14 cellular contexts compared by ENCODE assay signal in the genomic region with DNA sequence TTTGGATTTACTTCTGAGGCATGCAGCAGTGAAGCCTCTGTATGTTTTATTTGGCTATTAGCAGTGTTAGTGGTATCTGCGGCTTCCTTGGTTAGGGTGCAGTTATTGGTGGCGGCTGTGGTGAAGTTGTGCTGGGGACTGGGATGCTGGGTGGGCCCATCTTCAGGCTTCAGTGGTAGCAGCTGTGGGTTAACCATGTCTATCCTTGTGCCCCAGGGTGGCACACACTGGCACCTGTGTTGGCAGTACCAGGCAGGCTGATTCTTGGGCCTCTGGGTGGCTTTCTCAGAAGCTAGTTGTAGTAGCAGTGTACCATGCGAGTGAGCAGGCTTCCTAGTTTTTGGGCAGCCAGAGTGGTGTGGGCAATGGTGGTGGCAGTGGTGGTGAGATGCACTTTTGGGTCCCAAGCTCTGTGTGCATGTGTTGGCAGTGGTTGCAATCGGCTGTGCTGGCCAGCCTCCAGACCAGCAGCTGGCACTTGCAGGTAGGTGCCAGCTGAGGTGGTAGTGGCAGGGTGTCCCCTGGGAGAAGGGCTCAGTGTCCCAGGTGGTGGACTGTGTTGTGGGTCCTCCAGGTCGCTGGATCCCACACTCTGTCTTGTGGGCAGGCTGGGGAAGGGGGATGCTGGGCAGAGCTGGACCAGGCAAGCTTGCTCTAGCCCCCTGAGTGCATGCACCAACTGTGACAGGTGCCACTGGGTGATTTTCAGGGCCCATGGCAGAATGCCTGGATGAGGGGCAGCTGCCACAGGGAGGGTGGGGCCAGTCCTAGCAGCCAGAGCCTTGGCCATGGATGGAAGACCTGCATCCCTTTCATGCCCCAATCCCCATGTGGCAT. TPM values are rescaled to one million over a fixed set of nuclear protein-coding genes. Genes with fewer than 3 reads are reported as not detected.
DNase-seq lines count a peak whose midpoint lies in the region; TF ChIP-seq lines count a peak whose summit lies in the region.
"Had no signal": no experiment of that assay in that cellular context is flagged by ENCODE, and none has a peak within 500 bp of the region (broad histone marks: within the 10 kb centered on the region; RNA-seq: fewer than 3 reads in every experiment).

No MANE protein-coding gene starts in this region.

- H3K36me3 Mint-ChIP-seq in activated T-cell treated with anti-CD3 and anti-CD28 coated beads, Interleukin-2, amount 50 U/mL, for 24 hours (ENCODE audit: low read depth) = peaks cover 5% of the 10 kb centered on the region
- peaks cover 35% of the 10 kb centered on the region for H3K36me3 Mint-ChIP-seq in T-helper 2 cell treated with Interferon-gamma antibody and Interleukin-4, amounts not matched to agents 5 μg/mL and 100 μg/mL, for 36 hours (ENCODE audit: low read depth)

- no peak overlapping the region for H4K91ac ChIP-seq in trophoblast cell (ENCODE audit: low read depth, low read length)

- no peak overlapping the region for H3K23ac ChIP-seq in trophoblast cell (ENCODE audit: low read length)

- no peaks in the 10 kb centered on the region for H3K27me3 ChIP-seq in trophoblast cell (ENCODE audit: insufficient read depth, low read length)

- H2BK5ac ChIP-seq in trophoblast cell (ENCODE audit: low read depth, low read length, poor library complexity) = no peak overlapping the region

- no peak overlapping the region for H3K4me2 ChIP-seq in trophoblast cell (ENCODE audit: low read length)

- H3K4ac ChIP-seq in trophoblast cell (ENCODE audit: low read depth, low read length) = no peak overlapping the region

- no peak overlapping the region for H2AK5ac ChIP-seq in trophoblast cell (ENCODE audit: low read length)

- no peaks in the 10 kb centered on the region for H3K9me3 Mint-ChIP-seq in activated T-cell treated with anti-CD3 and anti-CD28 coated beads, Interleukin-2, amount 50 U/mL, for 24 hours
- no peaks in the 10 kb centered on the region for H3K9me3 Mint-ChIP-seq in T-helper 2 cell treated with Interferon-gamma antibody and Interleukin-4, amounts not matched to agents 5 μg/mL and 100 μg/mL, for 36 hours

- peak overlapping the region; percentile 89 for H3K27ac Mint-ChIP-seq in activated T-cell treated with anti-CD3 and anti-CD28 coated beads, Interleukin-2, amount 50 U/mL, for 24 hours
- H3K27ac Mint-ChIP-seq in T-helper 2 cell treated with Interferon-gamma antibody and Interleukin-4, amounts not matched to agents 5 μg/mL and 100 μg/mL, for 36 hours = peak overlapping the region; percentile 91

- H3K18ac ChIP-seq in trophoblast cell (ENCODE audit: low read length) = no peak overlapping the region

- H3K36me3 ChIP-seq in HEK293 (ENCODE audit: control insufficient read depth in 2 of 2, insufficient read depth in 1 of 2, low read length in 2 of 2) (no peaks in the 10 kb centered on the region), trophoblast cell (ENCODE audit: control insufficient read depth in 1 of 2, insufficient read depth in 2 of 2, low read length in 2 of 2) (no peaks in the 10 kb centered on the region)
- H3K36me3 ChIP-seq: tibial artery had no signal

- H3K4me3 ChIP-seq in HEK293 (ENCODE audit: low read depth, low read length) (no peak overlapping the region), trophoblast cell (ENCODE audit: low read depth, low read length) (peak overlapping the region; percentile 28)
- H3K4me3 ChIP-seq: GM23248, tibial artery had no signal

- H3K27ac ChIP-seq in HEK293 (ENCODE audit: extremely low read depth, low read depth, low read length) = no peak overlapping the region
- no peak overlapping the region for H3K27ac ChIP-seq in trophoblast cell (ENCODE audit: low read depth, low read length)
- H3K27ac ChIP-seq: GM23248, tibial artery had no signal

- CTCF ChIA-PET in HEK293 (lab: Yijun Ruan, JAX) = interaction anchor here (0.6 to 1.0 kb wide), 4 partner anchors 32 to 839 kb away, joined by 3 read pairs; no protein-coding TSS in a partner anchor

- H3K4me1 ChIP-seq in HEK293 (ENCODE audit: control insufficient read depth, insufficient read depth, low read length) (no peaks in the 10 kb centered on the region), trophoblast cell (ENCODE audit: control insufficient read depth in 1 of 2, insufficient read depth in 2 of 2, low read length in 2 of 2) (no peaks in the 10 kb centered on the region)
- H3K4me1 ChIP-seq: tibial artery had no signal

- H3K79me1 ChIP-seq in trophoblast cell (ENCODE audit: low read length) = no peaks in the 10 kb centered on the region

- no peak overlapping the region for H2BK12ac ChIP-seq in trophoblast cell (ENCODE audit: low read length)

- H3K4me3 Mint-ChIP-seq in activated T-cell treated with anti-CD3 and anti-CD28 coated beads, Interleukin-2, amount 50 U/mL, for 24 hours = peak overlapping the region; percentile 62
- H3K4me3 Mint-ChIP-seq in T-helper 2 cell treated with Interferon-gamma antibody and Interleukin-4, amounts not matched to agents 5 μg/mL and 100 μg/mL, for 36 hours = peak overlapping the region; percentile 78

- no peak overlapping the region for H4K12ac ChIP-seq in trophoblast cell (ENCODE audit: low read depth, low read length)

- no peak overlapping the region for H2BK120ac ChIP-seq in trophoblast cell (ENCODE audit: insufficient read depth, low read length, poor library complexity)

- peaks cover 17% of the 10 kb centered on the region for H3K27me3 Mint-ChIP-seq in activated T-cell treated with anti-CD3 and anti-CD28 coated beads, Interleukin-2, amount 50 U/mL, for 24 hours
- H3K27me3 Mint-ChIP-seq in T-helper 2 cell treated with Interferon-gamma antibody and Interleukin-4, amounts not matched to agents 5 μg/mL and 100 μg/mL, for 36 hours (ENCODE audit: low read depth) = no peaks in the 10 kb centered on the region

- DNase-seq in activated T-cell treated with anti-CD3 and anti-CD28 coated beads, Interleukin-2, amount 50 U/mL, for 24 hours = no peak
- DNase-seq in activated T-cell treated with anti-CD3 and anti-CD28 coated beads for 4 hours (no peak), trophoblast cell (no peak), anterior cingulate cortex (lab: John Stamatoyannopoulos, UW) (no peak), medulla oblongata (ENCODE audit: extremely low spot score) (no peak), OCI-M2 (lab: John Stamatoyannopoulos, UW; ENCODE audit: unreplicated experiment) (no peak)
- DNase-seq in T-helper 2 cell treated with Interferon-gamma antibody and Interleukin-4, amounts not matched to agents 5 μg/mL and 100 μg/mL, for 36 hours (ENCODE audit: low spot score) = no peak
- DNase-seq: GM23248; mammary epithelial cell; NCI-H510A; right cardiac atrium; stimulated activated CD4-positive, alpha-beta T cell treated with anti-CD3 and anti-CD28 coated beads, Interleukin-2, amount 100 ng/mL, for 24 hours; tibial artery had no signal

- no peaks in the 10 kb centered on the region for H3K9me3 ChIP-seq in HEK293 (ENCODE audit: control insufficient read depth, insufficient read depth, low read depth, low read length)
- H3K9me3 ChIP-seq in trophoblast cell (ENCODE audit: insufficient read depth, low read depth, low read length) = peaks cover 2% of the 10 kb centered on the region
- H3K9me3 ChIP-seq: tibial artery had no signal

- no peak overlapping the region for H4K8ac ChIP-seq in trophoblast cell (ENCODE audit: low read depth, low read length)

- TF ChIP-seq CTCF in HEK293 (tag by site-specific recombination; IDR thresholded peaks at IDR 0.05) = no peak

- no peak overlapping the region for H3K9ac ChIP-seq in trophoblast cell (ENCODE audit: low read length)
- H3K9ac ChIP-seq: GM23248 had no signal

- no peak overlapping the region for H3K14ac ChIP-seq in trophoblast cell (ENCODE audit: low read length)

- POLR2A ChIA-PET in HEK293 (lab: Yijun Ruan, JAX) = interaction anchor here (0.6 kb wide), 1 partner anchor 33 kb away, joined by 11 read pairs; no protein-coding TSS in a partner anchor

- no CpG with 5 or more reads among the region's 5 CpGs for WGBS in trophoblast cell (ENCODE audit: extremely low coverage, insufficient coverage, insufficient read length)

- peaks cover 48% of the 10 kb centered on the region for H3K4me1 Mint-ChIP-seq in activated T-cell treated with anti-CD3 and anti-CD28 coated beads, Interleukin-2, amount 50 U/mL, for 24 hours (ENCODE audit: low read depth)
- H3K4me1 Mint-ChIP-seq in T-helper 2 cell treated with Interferon-gamma antibody and Interleukin-4, amounts not matched to agents 5 μg/mL and 100 μg/mL, for 36 hours (ENCODE audit: low read depth) = peaks cover 71% of the 10 kb centered on the region

- H2AFZ ChIP-seq in trophoblast cell (ENCODE audit: insufficient read depth, low read length, poor library complexity) = no peak overlapping the region
- H2AFZ ChIP-seq: GM23248 had no signal

- no peaks in the 10 kb centered on the region for H3K79me2 ChIP-seq in trophoblast cell (ENCODE audit: control insufficient read depth, insufficient read depth, low read length, poor library complexity)

TF ChIP-seq in HEK293, 187 proteins besides CTCF, POLR2A, EP300 and RAD21 (continues in another document):
- TF ChIP-seq ZNF416 (tag by site-specific recombination; IDR thresholded peaks at IDR 0.05) = no peak

RNA-seq across cellular contexts. Expression of a gene that starts 13.6 kb away (rescaled TPM):
- polyA plus RNA-seq in trophoblast cell (2013) = 1.1 and 1.3 TPM in 2 replicates
